ENCODE assay signal across 1 cellular context in the genomic region with DNA sequence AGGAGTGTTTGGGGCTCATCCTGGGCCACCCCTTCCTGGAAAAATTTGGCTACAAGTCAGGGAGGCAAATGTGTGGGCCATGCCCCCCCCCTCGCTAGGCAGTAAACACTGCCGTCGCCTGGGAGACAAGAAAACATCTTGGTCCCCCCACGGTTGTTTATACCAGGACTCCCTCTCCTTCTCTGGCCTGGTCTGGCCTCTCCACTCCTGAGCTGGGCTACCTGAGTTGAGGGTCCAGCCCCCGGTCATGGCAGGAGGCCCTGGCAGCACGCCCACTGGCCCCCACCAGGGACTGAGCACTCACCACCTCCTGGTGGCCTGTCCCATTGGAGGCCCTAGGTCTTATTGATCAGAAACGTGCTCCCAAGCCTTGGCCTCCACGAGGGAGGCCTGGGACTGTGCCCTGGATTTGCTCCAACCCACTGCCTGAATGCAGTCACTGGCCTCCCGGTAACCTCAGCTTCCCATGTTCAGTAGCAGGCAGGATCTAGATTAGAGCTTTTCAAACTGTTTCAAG.
TF ChIP-seq lines count a peak whose summit lies in the region.

No MANE protein-coding gene starts in this region.

TF ChIP-seq in SK-N-SH treated with all-trans-retinoic acid at 6 μM for 48 hours, 23 proteins besides CTCF, POLR2A, EP300 and RAD21 (continued from another document):
- TF ChIP-seq, protein P1, sequence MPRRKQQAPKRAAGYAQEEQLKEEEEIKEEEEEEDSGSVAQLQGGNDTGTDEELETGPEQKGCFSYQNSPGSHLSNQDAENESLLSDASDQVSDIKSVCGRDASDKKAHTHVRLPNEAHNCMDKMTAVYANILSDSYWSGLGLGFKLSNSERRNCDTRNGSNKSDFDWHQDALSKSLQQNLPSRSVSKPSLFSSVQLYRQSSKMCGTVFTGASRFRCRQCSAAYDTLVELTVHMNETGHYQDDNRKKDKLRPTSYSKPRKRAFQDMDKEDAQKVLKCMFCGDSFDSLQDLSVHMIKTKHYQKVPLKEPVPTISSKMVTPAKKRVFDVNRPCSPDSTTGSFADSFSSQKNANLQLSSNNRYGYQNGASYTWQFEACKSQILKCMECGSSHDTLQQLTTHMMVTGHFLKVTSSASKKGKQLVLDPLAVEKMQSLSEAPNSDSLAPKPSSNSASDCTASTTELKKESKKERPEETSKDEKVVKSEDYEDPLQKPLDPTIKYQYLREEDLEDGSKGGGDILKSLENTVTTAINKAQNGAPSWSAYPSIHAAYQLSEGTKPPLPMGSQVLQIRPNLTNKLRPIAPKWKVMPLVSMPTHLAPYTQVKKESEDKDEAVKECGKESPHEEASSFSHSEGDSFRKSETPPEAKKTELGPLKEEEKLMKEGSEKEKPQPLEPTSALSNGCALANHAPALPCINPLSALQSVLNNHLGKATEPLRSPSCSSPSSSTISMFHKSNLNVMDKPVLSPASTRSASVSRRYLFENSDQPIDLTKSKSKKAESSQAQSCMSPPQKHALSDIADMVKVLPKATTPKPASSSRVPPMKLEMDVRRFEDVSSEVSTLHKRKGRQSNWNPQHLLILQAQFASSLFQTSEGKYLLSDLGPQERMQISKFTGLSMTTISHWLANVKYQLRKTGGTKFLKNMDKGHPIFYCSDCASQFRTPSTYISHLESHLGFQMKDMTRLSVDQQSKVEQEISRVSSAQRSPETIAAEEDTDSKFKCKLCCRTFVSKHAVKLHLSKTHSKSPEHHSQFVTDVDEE (CRISPR knock-in tag; IDR thresholded peaks at IDR 0.05): no peak
- TF ChIP-seq, protein P2, sequence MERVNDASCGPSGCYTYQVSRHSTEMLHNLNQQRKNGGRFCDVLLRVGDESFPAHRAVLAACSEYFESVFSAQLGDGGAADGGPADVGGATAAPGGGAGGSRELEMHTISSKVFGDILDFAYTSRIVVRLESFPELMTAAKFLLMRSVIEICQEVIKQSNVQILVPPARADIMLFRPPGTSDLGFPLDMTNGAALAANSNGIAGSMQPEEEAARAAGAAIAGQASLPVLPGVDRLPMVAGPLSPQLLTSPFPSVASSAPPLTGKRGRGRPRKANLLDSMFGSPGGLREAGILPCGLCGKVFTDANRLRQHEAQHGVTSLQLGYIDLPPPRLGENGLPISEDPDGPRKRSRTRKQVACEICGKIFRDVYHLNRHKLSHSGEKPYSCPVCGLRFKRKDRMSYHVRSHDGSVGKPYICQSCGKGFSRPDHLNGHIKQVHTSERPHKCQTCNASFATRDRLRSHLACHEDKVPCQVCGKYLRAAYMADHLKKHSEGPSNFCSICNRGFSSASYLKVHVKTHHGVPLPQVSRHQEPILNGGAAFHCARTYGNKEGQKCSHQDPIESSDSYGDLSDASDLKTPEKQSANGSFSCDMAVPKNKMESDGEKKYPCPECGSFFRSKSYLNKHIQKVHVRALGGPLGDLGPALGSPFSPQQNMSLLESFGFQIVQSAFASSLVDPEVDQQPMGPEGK (CRISPR knock-in tag; IDR thresholded peaks at IDR 0.05; ENCODE audit: borderline replicate concordance): no peak
- TF ChIP-seq OSR1 (CRISPR knock-in tag; IDR thresholded peaks at IDR 0.05): no peak
- TF ChIP-seq, protein P3, sequence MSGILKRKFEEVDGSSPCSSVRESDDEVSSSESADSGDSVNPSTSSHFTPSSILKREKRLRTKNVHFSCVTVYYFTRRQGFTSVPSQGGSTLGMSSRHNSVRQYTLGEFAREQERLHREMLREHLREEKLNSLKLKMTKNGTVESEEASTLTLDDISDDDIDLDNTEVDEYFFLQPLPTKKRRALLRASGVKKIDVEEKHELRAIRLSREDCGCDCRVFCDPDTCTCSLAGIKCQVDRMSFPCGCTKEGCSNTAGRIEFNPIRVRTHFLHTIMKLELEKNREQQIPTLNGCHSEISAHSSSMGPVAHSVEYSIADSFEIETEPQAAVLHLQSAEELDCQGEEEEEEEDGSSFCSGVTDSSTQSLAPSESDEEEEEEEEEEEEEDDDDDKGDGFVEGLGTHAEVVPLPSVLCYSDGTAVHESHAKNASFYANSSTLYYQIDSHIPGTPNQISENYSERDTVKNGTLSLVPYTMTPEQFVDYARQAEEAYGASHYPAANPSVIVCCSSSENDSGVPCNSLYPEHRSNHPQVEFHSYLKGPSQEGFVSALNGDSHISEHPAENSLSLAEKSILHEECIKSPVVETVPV (CRISPR knock-in tag; IDR thresholded peaks at IDR 0.05): no peak
- no peak for TF ChIP-seq ESRRG (CRISPR knock-in tag; IDR thresholded peaks at IDR 0.05)
- TF ChIP-seq TCF4 (CRISPR knock-in tag; IDR thresholded peaks at IDR 0.05; ENCODE audit: borderline replicate concordance): no peak
- TF ChIP-seq BACH2 (CRISPR knock-in tag; IDR thresholded peaks at IDR 0.05; ENCODE audit: borderline replicate concordance): no peak
- TF ChIP-seq GLIS3 (CRISPR knock-in tag; IDR thresholded peaks at IDR 0.05): no peak
